Comparison of ENCODE assay signal across 9 cellular contexts in genomic region chr1:161864577-161864976, GRCh38.
DNase-seq lines count a peak whose midpoint lies in the region; ATAC-seq and TF ChIP-seq lines count a peak whose summit lies in the region.
"Had no signal": no experiment of that assay in that cellular context is flagged by ENCODE, and none has a peak within 500 bp of the region (broad histone marks: within the 10 kb centered on the region; RNA-seq: fewer than 3 reads in every experiment).

No MANE protein-coding gene starts in this region.

- intact Hi-C loops in PC-3 (cut with micrococcal nuclease), result loop anchor here (1.0 to 2.0 kb wide), 3 partner anchors 20 to 160 kb away; no protein-coding TSS in a partner anchor

- ATAC-seq in PC-3, result peak; percentile 79
- no peak for ATAC-seq in esophagus mucosa

- TF ChIP-seq POLR2A in erythroblast (IDR thresholded peaks at IDR 0.05; ENCODE audit: low read length), result no peak

- DNase-seq in ELR (ENCODE audit: low read depth) (peak; percentile 20), PC-3 (peak; percentile 32), erythroblast (lab: John Stamatoyannopoulos, UW) (peak; percentile 38 to 47), osteoblast (ENCODE audit: insufficient read length, low spot score, missing footprints) (no peak), mesenteric fat pad (ENCODE audit: low spot score) (no peak)
- no peak for DNase-seq in stimulated activated CD4-positive, alpha-beta T cell treated with anti-CD3 and anti-CD28 coated beads, Interleukin-1b, Interleukin-23, amount 100 ng/mL, for 48 hours
- no peak for DNase-seq in stimulated activated CD8-positive, alpha-beta memory T cell treated with anti-CD3 and anti-CD28 coated beads, Interleukin-4, amount 100 ng/mL, for 48 hours
- DNase-seq: Karpas-422 had no signal

- H3K4me2 ChIP-seq in PC-3 (ENCODE audit: low read length) (no peak overlapping the region), osteoblast (ENCODE audit: insufficient read depth, low read length) (no peak overlapping the region)

- H3K4me3 ChIP-seq in PC-3 (ENCODE audit: low read length) (no peak overlapping the region), osteoblast (ENCODE audit: insufficient read depth, low read length) (no peak overlapping the region)

- POLR2A ChIA-PET in PC-3 (lab: Charles Lee; ENCODE audit: unreplicated experiment), result no interaction called here

- no peaks in the 10 kb centered on the region for H3F3A ChIP-seq in PC-3 (ENCODE audit: low read length, unreplicated experiment)

- H4K20me1 ChIP-seq in PC-3 (ENCODE audit: low read length) (no peaks in the 10 kb centered on the region), osteoblast (ENCODE audit: insufficient read depth, low read length) (no peaks in the 10 kb centered on the region)

- peak; percentile 63 for TF ChIP-seq CTCF in PC-3 (conservative IDR thresholded peaks at IDR 0.05; ENCODE audit: low read depth, low read length)
- TF ChIP-seq CTCF in osteoblast (IDR thresholded peaks at IDR 0.05; ENCODE audit: extremely low read depth, low read depth, low read length), result peak; percentile 64

- H3K4me1 ChIP-seq in PC-3 (ENCODE audit: insufficient read depth, low read length) (no peaks in the 10 kb centered on the region), osteoblast (ENCODE audit: insufficient read depth, low read length) (no peaks in the 10 kb centered on the region)

- no peak overlapping the region for H3K27ac ChIP-seq in PC-3 (ENCODE audit: low read length)
- no peak overlapping the region for H3K27ac ChIP-seq in osteoblast (ENCODE audit: low read depth, low read length)

- H3K9ac ChIP-seq in PC-3 (ENCODE audit: low read length), result no peak overlapping the region

- H3K79me2 ChIP-seq in PC-3 (ENCODE audit: low read length) (no peaks in the 10 kb centered on the region), osteoblast (ENCODE audit: insufficient read depth, low read length) (no peaks in the 10 kb centered on the region)

- H3K27me3 ChIP-seq in PC-3 (ENCODE audit: low read length) (no peaks in the 10 kb centered on the region), osteoblast (ENCODE audit: insufficient read depth, low read length) (no peaks in the 10 kb centered on the region)

- CTCF ChIA-PET in PC-3 (lab: Charles Lee), result interaction anchor here (1.0 to 1.5 kb wide), 2 partner anchors 160 to 172 kb away, joined by 6 to 7 read pairs; partner anchors contain the start of gene OLFML2B

- no TSS peak for BruUV-seq in PC-3 (replicated peaks; lab: Mats Ljungman, UMichigan)

- H2AFZ ChIP-seq in PC-3 (ENCODE audit: low read length) (no peak overlapping the region), osteoblast (ENCODE audit: low read length) (no peak overlapping the region)

- H3K36me3 ChIP-seq in PC-3 (ENCODE audit: low read depth, low read length) (no peaks in the 10 kb centered on the region), osteoblast (ENCODE audit: insufficient read depth, low read length) (no peaks in the 10 kb centered on the region)

- H3K9me2 ChIP-seq in PC-3 (replicated peaks; ENCODE audit: low read length), result no peaks in the 10 kb centered on the region

- H3K9me3 ChIP-seq in PC-3 (ENCODE audit: low read length) (no peaks in the 10 kb centered on the region), osteoblast (ENCODE audit: low read depth, low read length) (no peaks in the 10 kb centered on the region)

Comparison
In these comparisons a context has a peak if more than half of its experiments do, and no peak if none do; other contexts are left out.
1. DNase-seq: peak in ELR (single experiment), PC-3 (single experiment) and erythroblast (2 of 2); none in osteoblast (single experiment), stimulated activated CD4-positive, alpha-beta T cell treated with anti-CD3 and anti-CD28 coated beads, Interleukin-1b, Interleukin-23, amount 100 ng/mL, for 48 hours (single experiment), stimulated activated CD8-positive, alpha-beta memory T cell treated with anti-CD3 and anti-CD28 coated beads, Interleukin-4, amount 100 ng/mL, for 48 hours (single experiment) and mesenteric fat pad (single experiment).